1 cellular context compared by ENCODE assay signal in the genomic region with DNA sequence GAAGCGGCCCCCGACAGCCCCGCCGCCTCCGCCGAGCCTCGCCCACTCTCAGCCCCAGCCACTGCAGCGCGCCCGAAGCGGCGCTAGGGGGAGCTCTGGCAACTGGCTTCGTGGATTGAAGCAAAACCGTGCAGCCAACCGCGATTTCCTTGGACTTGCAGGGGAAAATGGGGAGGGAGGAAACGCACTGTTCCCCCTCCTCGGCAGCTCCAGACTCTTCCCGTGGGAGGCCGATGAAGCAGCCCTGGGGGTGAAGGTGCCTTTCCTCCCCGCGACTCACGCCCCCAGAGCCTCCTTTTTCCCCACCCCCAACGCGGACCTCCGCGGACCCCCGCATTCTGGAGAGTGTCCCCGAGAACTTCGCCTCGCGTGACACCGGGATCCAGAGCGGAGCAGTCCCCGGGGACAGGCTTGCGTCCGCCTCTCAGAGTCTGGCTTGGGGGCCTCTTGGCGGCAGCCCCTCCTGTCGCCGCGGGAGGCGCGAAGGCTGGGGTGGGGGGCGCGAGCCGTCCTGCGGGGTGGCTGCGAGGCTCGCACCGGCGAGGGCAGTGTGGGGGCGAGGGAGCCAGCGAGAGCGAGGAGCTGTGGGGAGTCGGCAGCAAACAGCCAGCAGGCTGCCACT.
TF ChIP-seq lines count a peak whose summit lies in the region.

No MANE protein-coding gene starts in this region.

TF ChIP-seq in GM12878, 131 proteins besides CTCF, POLR2A, EP300 and RAD21 (continued from another document):
- TF ChIP-seq RUNX3 (IDR thresholded peaks at IDR 0.05; ENCODE audit: low read length) (peak; percentile 72), ESRRA (IDR thresholded peaks at IDR 0.05; ENCODE audit: low read length) (no peak), EED (IDR thresholded peaks at IDR 0.05; ENCODE audit: low read depth) (peak; percentile 69), WRNIP1 (IDR thresholded peaks at IDR 0.05; ENCODE audit: borderline replicate concordance, low read depth, low read length) (no peak), HDGF (IDR thresholded peaks at IDR 0.05) (no peak)
TF ChIP-seq in GM12878: peak in this region for 27.
